ENCODE assay signal across 14 cellular contexts in genomic region chr10:71256661-71257030, GRCh38.
"Had no signal": no experiment of that assay in that cellular context is flagged by ENCODE, and none has a peak within 500 bp of the region (broad histone marks: within the 10 kb centered on the region; RNA-seq: fewer than 3 reads in every experiment).

No MANE protein-coding gene starts in this region.

- ATAC-seq: activated T-helper 17 cell treated with anti-CD3 and anti-CD28 coated beads, Interleukin-2, amount 50 U/mL, for 72 hours had no signal

- H3K27me3 ChIP-seq: brain microvascular endothelial cell, left lung, pancreas, tibial artery had no signal

- H3K9me3 ChIP-seq: left lung, pancreas, tibial artery had no signal

- H3K36me3 ChIP-seq: brain microvascular endothelial cell, left lung, pancreas, tibial artery had no signal

- H3K4me3 ChIP-seq: left lung, pancreas, tibial artery had no signal

- DNase-seq: activated CD4-positive, alpha-beta T cell treated with anti-CD3 and anti-CD28 coated beads, Interleukin-2, amount 50 U/mL, for 1 hour; activated CD4-positive, CD25-positive, alpha-beta regulatory T cell; activated naive CD4-positive, alpha-beta T cell treated with anti-CD3 and anti-CD28 coated beads, Interleukin-2, amount 10 ng/mL, durations not matched to agents 7 days and 5 days; activated T-cell treated with anti-CD3 and anti-CD28 coated beads for 4 hours; amniotic stem cell; brain microvascular endothelial cell; foreskin keratinocyte; head of caudate nucleus; stimulated activated CD4-positive, alpha-beta T cell treated with anti-CD3 and anti-CD28 coated beads, Interleukin-4, amount 100 ng/mL, for 4 hours; T-helper 2 cell; tibial artery had no signal

- H3K27ac ChIP-seq: brain microvascular endothelial cell, foreskin keratinocyte, left lung, pancreas, tibial artery had no signal

- H3K4me1 ChIP-seq: foreskin keratinocyte, pancreas had no signal
